27 cellular contexts compared by ENCODE assay signal in genomic region chr12:108363165-108363564, GRCh38.
"Had no signal": no experiment of that assay in that cellular context is flagged by ENCODE, and none has a peak within 500 bp of the region (broad histone marks: within the 10 kb centered on the region; RNA-seq: fewer than 3 reads in every experiment).

No MANE protein-coding gene starts in this region.

- H3K4me3 ChIP-seq: breast epithelium, gastrocnemius medialis, left lung, lower lobe of right lung, ovary, right atrium auricular region, tibial nerve had no signal

- H3K36me3 ChIP-seq: breast epithelium, gastrocnemius medialis, left lung, lower lobe of right lung, ovary, right atrium auricular region, tibial nerve had no signal

- H3K4me1 ChIP-seq: breast epithelium, gastrocnemius medialis, lower lobe of right lung, right atrium auricular region, tibial nerve had no signal

- H3K27ac Mint-ChIP-seq: nephron; T-helper 2 cell treated with Interferon-gamma antibody and Interleukin-4, amounts not matched to agents 5 μg/mL and 100 μg/mL, for 36 hours had no signal

- H3K4me3 Mint-ChIP-seq: nephron; T-helper 2 cell treated with Interferon-gamma antibody and Interleukin-4, amounts not matched to agents 5 μg/mL and 100 μg/mL, for 36 hours had no signal

- DNase-seq: activated CD4-positive, alpha-beta T cell treated with anti-CD3 and anti-CD28 coated beads for 48 hours; activated CD4-positive, alpha-beta T cell treated with anti-CD3 and anti-CD28 coated beads, Interleukin-2, amount 50 U/mL, for 48 hours; activated CD8-positive, alpha-beta memory T cell treated with anti-CD3 and anti-CD28 coated beads for 24 hours; activated CD8-positive, alpha-beta memory T cell treated with anti-CD3 and anti-CD28 coated beads, Interleukin-2, amount 50 U/mL, for 4 hours; activated gamma-delta T cell treated with Interleukin-2 at 50 U/mL for 16 hours; activated naive CD4-positive, alpha-beta T cell treated with anti-CD3 and anti-CD28 coated beads, Interleukin-2, amount 50 U/mL, for 16 hours; activated T-cell treated with anti-CD3 and anti-CD28 coated beads, Interleukin-2, amount 50 U/mL, for 1 hour; amygdala; central memory CD4-positive, alpha-beta T cell; dermis blood vessel endothelial cell; effector CD4-positive, alpha-beta T cell; gastrocnemius medialis; glutamatergic neuron; left lung; lower lobe of right lung; mesenchymal stem cell; ovary; stimulated activated CD4-positive, alpha-beta T cell treated with anti-CD3 and anti-CD28 coated beads, Interleukin-15, amount 100 ng/mL, for 24 hours; stimulated activated CD4-positive, alpha-beta T cell treated with anti-CD3 and anti-CD28 coated beads, Interleukin-2, amount 100 ng/mL, for 24 hours; stimulated activated naive CD4-positive, alpha-beta T cell treated with Interleukin-2 at 50 U/mL for 16 hours; T-helper 1 cell had no signal

- H3K27me3 ChIP-seq: breast epithelium, gastrocnemius medialis, left lung, ovary, right atrium auricular region, tibial nerve had no signal

- ATAC-seq: gastrocnemius medialis, left lung, lower lobe of right lung had no signal

- FAIRE-seq: islet of Langerhans had no signal

- H3K9me3 ChIP-seq: breast epithelium, gastrocnemius medialis, left lung, lower lobe of right lung, ovary, right atrium auricular region, tibial nerve had no signal

- H3K9me3 Mint-ChIP-seq: nephron; T-helper 2 cell treated with Interferon-gamma antibody and Interleukin-4, amounts not matched to agents 5 μg/mL and 100 μg/mL, for 36 hours had no signal

- H3K27ac ChIP-seq: breast epithelium, gastrocnemius medialis, left lung, lower lobe of right lung, ovary, right atrium auricular region, tibial nerve had no signal
